Comparison of ENCODE assay signal across 29 cellular contexts in the genomic region with DNA sequence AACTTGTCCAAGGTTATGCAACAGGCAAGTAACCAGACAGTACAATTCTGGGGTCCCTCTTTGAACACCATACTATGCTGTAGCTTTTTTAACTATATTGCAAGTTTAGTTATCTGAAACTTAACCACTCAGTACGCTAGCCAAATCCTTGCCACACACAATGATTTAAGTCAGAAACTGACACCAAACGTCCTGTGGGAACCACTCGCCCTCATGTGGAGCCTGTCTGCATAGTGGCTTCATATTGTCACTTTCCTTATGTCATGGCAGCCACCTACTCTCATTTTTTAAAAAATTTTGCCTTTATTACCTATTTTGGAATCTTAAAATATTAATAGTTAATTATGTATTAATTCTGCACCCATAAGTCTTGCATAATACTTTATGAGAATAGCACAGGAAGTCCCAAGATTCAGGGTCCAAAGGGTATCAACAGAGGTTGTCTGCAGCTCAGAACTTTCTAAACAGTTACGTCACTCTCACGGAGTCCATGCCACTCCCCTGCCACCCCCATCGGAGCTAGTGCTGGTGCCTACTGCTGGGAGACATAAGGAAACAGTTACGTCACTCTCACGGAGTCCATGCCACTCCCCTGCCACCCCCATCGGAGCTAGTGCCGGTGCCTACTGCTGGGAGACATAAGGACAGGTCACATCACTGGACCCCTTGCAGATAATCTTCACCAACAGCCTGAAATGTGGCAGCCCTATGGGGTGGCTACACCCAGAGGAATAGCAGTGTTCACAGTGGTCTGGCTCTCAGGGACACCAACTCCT.
DNase-seq lines count a peak whose midpoint lies in the region; ATAC-seq, FAIRE-seq and TF ChIP-seq lines count a peak whose summit lies in the region.
"Had no signal": no experiment of that assay in that cellular context is flagged by ENCODE, and none has a peak within 500 bp of the region (broad histone marks: within the 10 kb centered on the region; RNA-seq: fewer than 3 reads in every experiment).

No MANE protein-coding gene starts in this region.

- H3K27ac ChIP-seq in hepatocyte (no peak overlapping the region), pancreas (no peak overlapping the region), OCI-LY7 (ENCODE audit: low read depth, low read length, poor library complexity, severe bottlenecking) (no peak overlapping the region)
- H3K27ac ChIP-seq: cardiac muscle cell, ovary, spleen had no signal

- H3K4me3 ChIP-seq in hepatocyte (no peak overlapping the region), pancreas (peak overlapping the region in 1 of 4 donors; percentile 8), OCI-LY7 (ENCODE audit: low read depth, low read length, poor library complexity, severe bottlenecking) (no peak overlapping the region)
- H3K4me3 ChIP-seq: cardiac muscle cell, lung, ovary had no signal

- H3K79me2 ChIP-seq in hepatocyte (no peaks in the 10 kb centered on the region), OCI-LY7 (ENCODE audit: insufficient read depth, low read depth, low read length) (no peaks in the 10 kb centered on the region)

- no peak for TF ChIP-seq CTCF in hepatocyte (IDR thresholded peaks at IDR 0.05; ENCODE audit: poor library complexity)
- TF ChIP-seq CTCF in pancreas (IDR thresholded peaks at IDR 0.05): no peak
- no peak for TF ChIP-seq CTCF in OCI-LY7 (conservative IDR thresholded peaks at IDR 0.05; ENCODE audit: low read length)

- H2AFZ ChIP-seq in hepatocyte: no peak overlapping the region
- no peak overlapping the region for H2AFZ ChIP-seq in OCI-LY7 (ENCODE audit: low read length)

- CTCF ChIA-PET in OCI-LY7 (lab: Charles Lee; ENCODE audit: unreplicated experiment): interaction anchor here (0.6 kb wide), 1 partner anchor 81 kb away, joined by 3 read pairs; no protein-coding TSS in a partner anchor

- no peaks in the 10 kb centered on the region for H3K36me3 ChIP-seq in hepatocyte (replicated peaks; ENCODE audit: insufficient read depth, low read depth)
- no peaks in the 10 kb centered on the region for H3K36me3 ChIP-seq in pancreas
- no peaks in the 10 kb centered on the region for H3K36me3 ChIP-seq in OCI-LY7 (ENCODE audit: insufficient read depth, low read length)
- H3K36me3 ChIP-seq: cardiac muscle cell, ovary had no signal

- H3K9me3 ChIP-seq in hepatocyte (ENCODE audit: low read depth): no peaks in the 10 kb centered on the region
- no peaks in the 10 kb centered on the region for H3K9me3 ChIP-seq in pancreas
- H3K9me3 ChIP-seq in OCI-LY7 (ENCODE audit: low read length): no peaks in the 10 kb centered on the region
- H3K9me3 ChIP-seq: ovary, SK-N-SH had no signal

- intact Hi-C loops in pancreas (cut with DNase I) (no loop called here), OCI-LY7 (cut with micrococcal nuclease; ENCODE audit: unreplicated experiment) (no loop called here)

- H4K20me1 ChIP-seq in hepatocyte (ENCODE audit: insufficient read depth, poor library complexity, severe bottlenecking): no peaks in the 10 kb centered on the region
- no peaks in the 10 kb centered on the region for H4K20me1 ChIP-seq in OCI-LY7 (ENCODE audit: insufficient read depth, low read length)

- no peak for FAIRE-seq in pancreas (lab: Jason Lieb, UNC)
- FAIRE-seq: H1, islet of Langerhans had no signal

- H3K27me3 ChIP-seq in hepatocyte (no peaks in the 10 kb centered on the region), pancreas (no peaks in the 10 kb centered on the region)
- H3K27me3 ChIP-seq: cardiac muscle cell, ovary, spleen had no signal

- no peaks in the 10 kb centered on the region for H3K4me1 ChIP-seq in hepatocyte (ENCODE audit: insufficient read depth)
- peaks cover 0 to 4% (median 0%) of the 10 kb centered on the region in 3 donors for H3K4me1 ChIP-seq in pancreas
- H3K4me1 ChIP-seq in OCI-LY7 (ENCODE audit: insufficient read depth, low read length, poor library complexity, severe bottlenecking): no peaks in the 10 kb centered on the region
- H3K4me1 ChIP-seq: spleen had no signal

- H3K4me2 ChIP-seq in hepatocyte: no peak overlapping the region
- H3K4me2 ChIP-seq in OCI-LY7 (ENCODE audit: low read length): no peak overlapping the region
- H3K4me2 ChIP-seq: SK-N-SH had no signal

- ATAC-seq in GM18498 (IDR thresholded peaks at IDR 0.05; ENCODE audit: unreplicated experiment) (peak; percentile 50), pancreas (peak; percentile 71 to 95 (median 90)), GM18858 (IDR thresholded peaks at IDR 0.05; ENCODE audit: unreplicated experiment) (no peak), GM18511 (IDR thresholded peaks at IDR 0.05; ENCODE audit: unreplicated experiment) (no peak)
- ATAC-seq: activated CD4-positive, alpha-beta T cell treated with anti-CD3 and anti-CD28 coated beads for 36 hours had no signal

- H3K9me2 ChIP-seq in hepatocyte (replicated peaks; ENCODE audit: insufficient read depth) (no peaks in the 10 kb centered on the region), OCI-LY7 (ENCODE audit: insufficient read depth, low read length) (no peaks in the 10 kb centered on the region)
- H3K9me2 ChIP-seq: SK-N-SH had no signal

- DNase-seq in MV-4-11 (lab: John Stamatoyannopoulos, UW): peak; percentile 25
- DNase-seq in hepatocyte (ENCODE audit: low spot score): peak; percentile 10
- peak in 5 of 6 donors; percentile 20 to 42 (median 28) for DNase-seq in pancreas
- DNase-seq in NCI-H345 (lab: John Stamatoyannopoulos, UW): no peak
- no peak for DNase-seq in OCI-LY7 (ENCODE audit: low spot score)
- DNase-seq: activated CD4-positive, alpha-beta T cell treated with anti-CD3 and anti-CD28 coated beads for 36 hours; activated CD8-positive, alpha-beta memory T cell treated with anti-CD3 and anti-CD28 coated beads for 24 hours; activated effector memory CD4-positive, alpha-beta T cell treated with Interleukin-2 at 50 U/mL for 16 hours; anterior cingulate cortex; C1 segment of cervical spinal cord; cortex of kidney; DMS79 treated with DMSO at 0.1 percent for 48 hours; GF-D8; IMR-90; NCI-H1417 treated with DMSO at 0.1 percent for 48 hours; NCI-H2081; NCI-H774; ovary; retina; SK-N-SH; spleen; T-helper 2 cell had no signal

- 75% methylated on average over 10 of the region's 10 CpGs for WGBS in hepatocyte (ENCODE audit: low lambda C conversion rate, missing lambda C conversion rate)
- WGBS in pancreas, 2 donors: 38 to 44% methylated on average over 10 of the region's 10 CpGs

- BruUV-seq in OCI-LY7 (replicated peaks; lab: Mats Ljungman, UMichigan): no TSS peak

- POLR2A ChIA-PET in OCI-LY7 (lab: Charles Lee): no interaction called here

Comparison
In these comparisons a context has a peak if more than half of its experiments do, and no peak if none do; other contexts are left out.
1. ATAC-seq: peak in GM18498 (single experiment) and pancreas (4 of 4); none in GM18858 (single experiment) and GM18511 (single experiment).
2. DNase-seq: peak in MV-4-11 (single experiment), hepatocyte (single experiment) and pancreas (5 of 6); none in NCI-H345 (single experiment) and OCI-LY7 (single experiment).